In genomic region chr14:69571449-69571878, GRCh38 we compare ENCODE assay signal across 1 cellular context.
TF ChIP-seq lines count a peak whose summit lies in the region.

No MANE protein-coding gene starts in this region.

TF ChIP-seq in liver, 16 proteins besides CTCF, POLR2A, EP300 and RAD21 (continued from another document):
- TF ChIP-seq ATF3 (IDR thresholded peaks at IDR 0.05) (no peak), HNF4A (conservative IDR thresholded peaks at IDR 0.05) (no peak), HNF4G (IDR thresholded peaks at IDR 0.05) (no peak), ZBTB33 (IDR thresholded peaks at IDR 0.05) (no peak), EGR1 (IDR thresholded peaks at IDR 0.05; ENCODE audit: low read depth in 2 of 2) (no peak), TAF1 (conservative IDR thresholded peaks at IDR 0.05) (no peak), FOXA1 (IDR thresholded peaks at IDR 0.05) (no peak), RXRA (IDR thresholded peaks at IDR 0.05) (no peak), REST (IDR thresholded peaks at IDR 0.05) (no peak), FOXA2 (IDR thresholded peaks at IDR 0.05) (no peak)
